ENCODE assay signal across 1 cellular context in genomic region chr2:1414121-1414520, GRCh38.
TF ChIP-seq lines count a peak whose summit lies in the region.

No MANE protein-coding gene starts in this region.

TF ChIP-seq in H1, 55 proteins besides CTCF, POLR2A, EP300 and RAD21:
- TF ChIP-seq HDAC6 (IDR thresholded peaks at IDR 0.05; ENCODE audit: low read depth, low read length) (no peak), POLR2AphosphoS5 (IDR thresholded peaks at IDR 0.05; ENCODE audit: low read depth, low read length) (no peak), E2F6 (IDR thresholded peaks at IDR 0.05) (no peak), NANOG (IDR thresholded peaks at IDR 0.05; ENCODE audit: insufficient read depth, low read depth, low read length, poor library complexity, severe bottlenecking) (no peak)
